1 cellular context compared by ENCODE assay signal in the genomic region with DNA sequence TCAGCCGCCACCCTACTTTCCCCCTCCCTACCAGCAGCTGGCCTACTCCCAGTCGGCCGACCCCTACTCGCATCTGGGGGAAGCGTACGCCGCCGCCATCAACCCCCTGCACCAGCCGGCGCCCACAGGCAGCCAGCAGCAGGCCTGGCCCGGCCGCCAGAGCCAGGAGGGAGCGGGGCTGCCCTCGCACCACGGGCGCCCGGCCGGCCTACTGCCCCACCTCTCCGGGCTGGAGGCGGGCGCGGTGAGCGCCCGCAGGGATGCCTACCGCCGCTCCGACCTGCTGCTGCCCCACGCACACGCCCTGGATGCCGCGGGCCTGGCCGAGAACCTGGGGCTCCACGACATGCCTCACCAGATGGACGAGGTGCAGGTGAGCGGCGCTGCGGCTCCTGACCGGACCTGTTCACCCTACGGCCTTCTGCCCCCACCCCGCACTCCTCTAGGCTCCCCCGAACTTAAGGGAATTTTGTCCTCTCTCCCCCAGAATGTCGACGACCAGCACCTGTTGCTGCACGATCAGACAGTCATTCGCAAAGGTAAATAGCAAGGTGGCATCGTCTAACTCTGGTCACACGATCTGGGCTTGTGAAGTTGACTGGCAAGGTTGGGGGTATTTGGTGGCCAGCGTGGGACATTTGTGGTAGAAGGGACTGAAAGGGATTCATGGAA.
TF ChIP-seq lines count a peak whose summit lies in the region.

No MANE protein-coding gene starts in this region.

TF ChIP-seq in GM23338, 12 proteins besides CTCF, POLR2A, EP300 and RAD21 (continued from another document):
- TF ChIP-seq, protein P1, sequence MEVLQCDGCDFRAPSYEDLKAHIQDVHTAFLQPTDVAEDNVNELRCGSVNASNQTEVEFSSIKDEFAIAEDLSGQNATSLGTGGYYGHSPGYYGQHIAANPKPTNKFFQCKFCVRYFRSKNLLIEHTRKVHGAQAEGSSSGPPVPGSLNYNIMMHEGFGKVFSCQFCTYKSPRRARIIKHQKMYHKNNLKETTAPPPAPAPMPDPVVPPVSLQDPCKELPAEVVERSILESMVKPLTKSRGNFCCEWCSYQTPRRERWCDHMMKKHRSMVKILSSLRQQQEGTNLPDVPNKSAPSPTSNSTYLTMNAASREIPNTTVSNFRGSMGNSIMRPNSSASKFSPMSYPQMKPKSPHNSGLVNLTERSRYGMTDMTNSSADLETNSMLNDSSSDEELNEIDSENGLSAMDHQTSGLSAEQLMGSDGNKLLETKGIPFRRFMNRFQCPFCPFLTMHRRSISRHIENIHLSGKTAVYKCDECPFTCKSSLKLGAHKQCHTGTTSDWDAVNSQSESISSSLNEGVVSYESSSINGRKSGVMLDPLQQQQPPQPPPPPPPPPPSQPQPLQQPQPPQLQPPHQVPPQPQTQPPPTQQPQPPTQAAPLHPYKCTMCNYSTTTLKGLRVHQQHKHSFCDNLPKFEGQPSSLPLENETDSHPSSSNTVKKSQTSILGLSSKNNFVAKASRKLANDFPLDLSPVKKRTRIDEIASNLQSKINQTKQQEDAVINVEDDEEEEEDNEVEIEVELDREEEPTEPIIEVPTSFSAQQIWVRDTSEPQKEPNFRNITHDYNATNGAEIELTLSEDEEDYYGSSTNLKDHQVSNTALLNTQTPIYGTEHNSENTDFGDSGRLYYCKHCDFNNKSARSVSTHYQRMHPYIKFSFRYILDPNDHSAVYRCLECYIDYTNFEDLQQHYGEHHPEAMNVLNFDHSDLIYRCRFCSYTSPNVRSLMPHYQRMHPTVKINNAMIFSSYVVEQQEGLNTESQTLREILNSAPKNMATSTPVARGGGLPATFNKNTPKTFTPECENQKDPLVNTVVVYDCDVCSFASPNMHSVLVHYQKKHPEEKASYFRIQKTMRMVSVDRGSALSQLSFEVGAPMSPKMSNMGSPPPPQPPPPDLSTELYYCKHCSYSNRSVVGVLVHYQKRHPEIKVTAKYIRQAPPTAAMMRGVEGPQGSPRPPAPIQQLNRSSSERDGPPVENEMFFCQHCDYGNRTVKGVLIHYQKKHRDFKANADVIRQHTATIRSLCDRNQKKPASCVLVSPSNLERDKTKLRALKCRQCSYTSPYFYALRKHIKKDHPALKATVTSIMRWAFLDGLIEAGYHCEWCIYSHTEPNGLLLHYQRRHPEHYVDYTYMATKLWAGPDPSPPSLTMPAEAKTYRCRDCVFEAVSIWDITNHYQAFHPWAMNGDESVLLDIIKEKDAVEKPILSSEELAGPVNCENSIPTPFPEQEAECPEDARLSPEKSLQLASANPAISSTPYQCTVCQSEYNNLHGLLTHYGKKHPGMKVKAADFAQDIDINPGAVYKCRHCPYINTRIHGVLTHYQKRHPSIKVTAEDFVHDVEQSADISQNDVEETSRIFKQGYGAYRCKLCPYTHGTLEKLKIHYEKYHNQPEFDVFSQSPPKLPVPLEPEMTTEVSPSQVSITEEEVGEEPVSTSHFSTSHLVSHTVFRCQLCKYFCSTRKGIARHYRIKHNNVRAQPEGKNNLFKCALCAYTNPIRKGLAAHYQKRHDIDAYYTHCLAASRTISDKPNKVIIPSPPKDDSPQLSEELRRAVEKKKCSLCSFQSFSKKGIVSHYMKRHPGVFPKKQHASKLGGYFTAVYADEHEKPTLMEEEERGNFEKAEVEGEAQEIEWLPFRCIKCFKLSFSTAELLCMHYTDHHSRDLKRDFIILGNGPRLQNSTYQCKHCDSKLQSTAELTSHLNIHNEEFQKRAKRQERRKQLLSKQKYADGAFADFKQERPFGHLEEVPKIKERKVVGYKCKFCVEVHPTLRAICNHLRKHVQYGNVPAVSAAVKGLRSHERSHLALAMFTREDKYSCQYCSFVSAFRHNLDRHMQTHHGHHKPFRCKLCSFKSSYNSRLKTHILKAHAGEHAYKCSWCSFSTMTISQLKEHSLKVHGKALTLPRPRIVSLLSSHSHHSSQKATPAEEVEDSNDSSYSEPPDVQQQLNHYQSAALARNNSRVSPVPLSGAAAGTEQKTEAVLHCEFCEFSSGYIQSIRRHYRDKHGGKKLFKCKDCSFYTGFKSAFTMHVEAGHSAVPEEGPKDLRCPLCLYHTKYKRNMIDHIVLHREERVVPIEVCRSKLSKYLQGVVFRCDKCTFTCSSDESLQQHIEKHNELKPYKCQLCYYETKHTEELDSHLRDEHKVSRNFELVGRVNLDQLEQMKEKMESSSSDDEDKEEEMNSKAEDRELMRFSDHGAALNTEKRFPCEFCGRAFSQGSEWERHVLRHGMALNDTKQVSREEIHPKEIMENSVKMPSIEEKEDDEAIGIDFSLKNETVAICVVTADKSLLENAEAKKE (CRISPR knock-in tag; IDR thresholded peaks at IDR 0.05): no peak
- TF ChIP-seq POLR2AphosphoS5 (IDR thresholded peaks at IDR 0.05; ENCODE audit: low read depth) (no peak), STAT1 (IDR thresholded peaks at IDR 0.05; ENCODE audit: unreplicated experiment) (no peak)
